Comparison of ENCODE assay signal across 9 cellular contexts in genomic region chr10:108783897-108784296, GRCh38.
DNase-seq lines count a peak whose midpoint lies in the region; ATAC-seq and TF ChIP-seq lines count a peak whose summit lies in the region.
"Had no signal": no experiment of that assay in that cellular context is flagged by ENCODE, and none has a peak within 500 bp of the region (broad histone marks: within the 10 kb centered on the region; RNA-seq: fewer than 3 reads in every experiment).

No MANE protein-coding gene starts in this region.

- peaks cover 0 to 7% (median 0%) of the 10 kb centered on the region in 45 donors for H3K27me3 ChIP-seq in dorsolateral prefrontal cortex

- intact Hi-C loops in dorsolateral prefrontal cortex (cut with DNase I): no loop called here

- H3K4me3 ChIP-seq in dorsolateral prefrontal cortex: no peak overlapping the region

- peak; percentile 66 for ATAC-seq in GM19025 (IDR thresholded peaks at IDR 0.05; ENCODE audit: low read depth, unreplicated experiment)
- ATAC-seq in HG03432 (IDR thresholded peaks at IDR 0.05; ENCODE audit: unreplicated experiment): peak; percentile 75
- no peak for ATAC-seq in HG03571 (IDR thresholded peaks at IDR 0.05; ENCODE audit: unreplicated experiment)

- H3K27ac ChIP-seq in dorsolateral prefrontal cortex (no peak overlapping the region), substantia nigra (ENCODE audit: low read depth, low read length, poor library complexity, severe bottlenecking) (no peak overlapping the region)

- TF ChIP-seq CTCF in dorsolateral prefrontal cortex (IDR thresholded peaks at IDR 0.05 in 54 of 56, conservative IDR thresholded peaks at IDR 0.05 in 2 of 56; ENCODE audit: low read depth in 1 of 56, partially characterized antibody in 56 of 56): peak in 20 of 56 donors; percentile 8 to 41 (median 22)

- DNase-seq in DMS53 (lab: John Stamatoyannopoulos, UW) (peak; percentile 88), SHP77 (lab: John Stamatoyannopoulos, UW) (peak; percentile 5 to 46), iPS DF 19.7 (ENCODE audit: low read depth, low spot score) (peak; percentile 75), dorsolateral prefrontal cortex (no peak), substantia nigra (lab: John Stamatoyannopoulos, UW) (no peak)
- DNase-seq: activated B cell treated with CpG ODN at 0.5 μM for 24 hours had no signal

Comparison
In these comparisons a context has a peak if more than half of its experiments do, and no peak if none do; other contexts are left out.
1. DNase-seq: peak in DMS53 (single experiment), SHP77 (2 of 2) and iPS DF 19.7 (single experiment); none in dorsolateral prefrontal cortex (0 of 10) and substantia nigra (0 of 49).